24 cellular contexts compared by ENCODE assay signal in genomic region chr11:6928916-6929315, GRCh38. TPM values are rescaled to one million over a fixed set of nuclear protein-coding genes. Genes with fewer than 3 reads are reported as not detected.
"Had no signal": no experiment of that assay in that cellular context is flagged by ENCODE, and none has a peak within 500 bp of the region (broad histone marks: within the 10 kb centered on the region; RNA-seq: fewer than 3 reads in every experiment).

No MANE protein-coding gene starts in this region.

- DNase-seq: activated effector memory CD4-positive, alpha-beta T cell treated with anti-CD3 and anti-CD28 coated beads, Interleukin-2, amount 50 U/mL, for 16 hours; activated naive CD4-positive, alpha-beta T cell treated with anti-CD3 and anti-CD28 coated beads, Interleukin-2, amount 50 U/mL, for 16 hours; activated T-cell treated with anti-CD3 and anti-CD28 coated beads, Interleukin-2, amount 50 U/mL, for 72 hours; foreskin keratinocyte; left ventricle myocardium superior; mucosa of descending colon; naive B cell; pancreas; right lobe of liver; small intestine; stimulated activated CD4-positive, alpha-beta T cell treated with anti-CD3 and anti-CD28 coated beads, Interleukin-15, amount 100 ng/mL, for 24 hours; stimulated activated CD4-positive, alpha-beta T cell treated with anti-CD3 and anti-CD28 coated beads, Interleukin-2, amount 100 ng/mL, for 48 hours; stimulated activated naive CD8-positive, alpha-beta T cell treated with anti-CD3 and anti-CD28 coated beads, Interleukin-15, amount 100 ng/mL, for 72 hours; trophoblast cell had no signal

- H3K4me3 Mint-ChIP-seq: activated T-cell treated with anti-CD3 and anti-CD28 coated beads, Interleukin-2, amount 50 U/mL, for 72 hours; naive B cell; stimulated activated naive CD8-positive, alpha-beta T cell treated with anti-CD3 and anti-CD28 coated beads, Interleukin-15, amount 100 ng/mL, for 72 hours had no signal

- H3K4me3 ChIP-seq: ascending aorta, coronary artery, mucosa of descending colon, pancreas, right lobe of liver, suprapubic skin had no signal

- H3K9me3 Mint-ChIP-seq: activated T-cell treated with anti-CD3 and anti-CD28 coated beads, Interleukin-2, amount 50 U/mL, for 72 hours; stimulated activated naive CD8-positive, alpha-beta T cell treated with anti-CD3 and anti-CD28 coated beads, Interleukin-15, amount 100 ng/mL, for 72 hours had no signal

- H3K27ac ChIP-seq: ascending aorta, coronary artery, foreskin keratinocyte, neutrophil, pancreas, right lobe of liver, suprapubic skin had no signal

- H3K27me3 ChIP-seq: ascending aorta, foreskin keratinocyte, pancreas, suprapubic skin had no signal

- ATAC-seq: activated CD4-positive, CD25-positive, alpha-beta regulatory T cell treated with anti-CD3 and anti-CD28 coated beads, Interleukin-2, amount 50 U/mL, for 24 hours; activated T-cell treated with anti-CD3 and anti-CD28 coated beads, Interleukin-2, amount 50 U/mL, for 72 hours; foreskin keratinocyte; left ventricle myocardium superior; mucosa of descending colon; pancreas; right lobe of liver; stimulated activated naive CD8-positive, alpha-beta T cell treated with anti-CD3 and anti-CD28 coated beads, Interleukin-15, amount 100 ng/mL, for 72 hours had no signal

- H3K27ac Mint-ChIP-seq: activated T-cell treated with anti-CD3 and anti-CD28 coated beads, Interleukin-2, amount 50 U/mL, for 72 hours; naive B cell; stimulated activated naive CD8-positive, alpha-beta T cell treated with anti-CD3 and anti-CD28 coated beads, Interleukin-15, amount 100 ng/mL, for 72 hours had no signal

- H3K36me3 Mint-ChIP-seq: naive B cell had no signal

- H3K9me3 ChIP-seq: ascending aorta, mucosa of descending colon, neutrophil, pancreas, right lobe of liver, suprapubic skin had no signal

- H3K36me3 ChIP-seq: ascending aorta, neutrophil, pancreas, right lobe of liver, suprapubic skin had no signal

RNA-seq across cellular contexts. Expression of gene ZNF215, which starts 2.7 kb away (rescaled TPM):
- total RNA-seq: ascending aorta had no signal

RNA-seq across cellular contexts. Expression of gene OR2D3, which starts 8.1 kb away (rescaled TPM):
- total RNA-seq: activated CD8-positive, alpha-beta memory T cell treated with anti-CD3 and anti-CD28 coated beads for 36 hours; activated T-cell treated with anti-CD3 and anti-CD28 coated beads, Interleukin-2, amount 50 U/mL, for 72 hours; ascending aorta; epithelial cell of proximal tubule; fibroblast of lung; foreskin keratinocyte; kidney epithelial cell; left ventricle myocardium superior; mucosa of descending colon; pancreas; pulmonary artery endothelial cell; right lobe of liver; suprapubic skin had no signal

RNA-seq across cellular contexts. Expression of gene OR2D2, which starts 36.6 kb away (rescaled TPM):
- total RNA-seq: activated CD8-positive, alpha-beta memory T cell treated with anti-CD3 and anti-CD28 coated beads for 36 hours; ascending aorta; left ventricle myocardium superior; right lobe of liver had no signal

RNA-seq across cellular contexts. Expression of gene OR10A4, which starts 52.5 kb away (rescaled TPM):
- total RNA-seq: activated CD8-positive, alpha-beta memory T cell treated with anti-CD3 and anti-CD28 coated beads for 36 hours; activated T-cell treated with anti-CD3 and anti-CD28 coated beads, Interleukin-2, amount 50 U/mL, for 72 hours; ascending aorta; epithelial cell of proximal tubule; fibroblast of lung; foreskin keratinocyte; kidney epithelial cell; left ventricle myocardium superior; mucosa of descending colon; pancreas; pulmonary artery endothelial cell; right lobe of liver; suprapubic skin had no signal
